In the genomic region with DNA sequence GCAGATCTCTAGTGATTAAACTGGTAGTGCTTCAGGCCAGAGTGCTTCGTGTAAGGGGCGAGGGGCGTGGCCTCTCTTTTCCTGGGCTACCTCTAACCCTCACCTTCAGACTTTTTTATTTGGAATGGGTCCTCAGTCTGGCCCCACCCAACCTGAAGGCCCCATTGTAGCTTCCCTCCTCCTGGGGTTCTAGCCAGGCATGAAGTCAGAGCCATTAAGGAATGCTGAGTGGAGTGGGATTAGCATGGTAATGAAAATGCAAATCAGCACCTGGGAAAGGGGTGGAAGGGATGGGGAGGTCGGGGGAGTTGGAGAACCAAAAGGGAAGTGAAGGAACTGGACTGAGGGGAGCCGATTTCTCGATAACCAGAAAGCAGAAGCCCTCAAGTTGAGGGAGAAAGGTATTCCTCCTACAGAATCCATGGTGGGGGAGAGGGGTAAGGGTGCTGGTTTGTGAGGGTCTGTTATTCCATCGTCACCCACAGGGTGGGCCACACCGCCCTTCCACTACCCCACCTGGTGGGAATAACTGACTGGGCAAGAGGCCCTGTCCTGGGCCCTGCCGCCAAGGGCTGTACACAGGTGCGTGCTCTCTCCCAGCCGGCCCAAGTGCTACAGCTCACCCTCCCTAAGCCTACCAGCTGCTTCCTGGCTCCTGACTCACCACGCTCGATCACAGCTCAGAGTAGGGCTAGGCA, we compare ENCODE assay signal across 17 cellular contexts. TPM values are rescaled to one million over a fixed set of nuclear protein-coding genes. Genes with fewer than 3 reads are reported as not detected.
DNase-seq lines count a peak whose midpoint lies in the region; TF ChIP-seq lines count a peak whose summit lies in the region.
"Had no signal": no experiment of that assay in that cellular context is flagged by ENCODE, and none has a peak within 500 bp of the region (broad histone marks: within the 10 kb centered on the region; RNA-seq: fewer than 3 reads in every experiment).

No MANE protein-coding gene starts in this region.

- intact Hi-C loops in testis (cut with DNase I; ENCODE audit: low total_unique reads): no loop called here
- intact Hi-C loops in cardiac septum (cut with DNase I): loop anchor here (10.0 kb wide), 1 partner anchor 53 kb away; no protein-coding TSS in a partner anchor

- H3K4me1 Mint-ChIP-seq in chondrocyte (ENCODE audit: low read depth): no peaks in the 10 kb centered on the region

- peaks cover 21% of the 10 kb centered on the region for H3K4me1 ChIP-seq in iPS-15b (ENCODE audit: control insufficient read depth, insufficient read depth, low read length)
- H3K4me1 ChIP-seq in testis: no peaks in the 10 kb centered on the region
- H3K4me1 ChIP-seq: A549, lower lobe of right lung had no signal

- TF ChIP-seq CTCF in WERI-Rb-1 (IDR thresholded peaks at IDR 0.05; ENCODE audit: low read depth, low read length) (no peak), testis (IDR thresholded peaks at IDR 0.05) (no peak), chondrocyte (IDR thresholded peaks at IDR 0.05) (no peak)

- no peaks in the 10 kb centered on the region for H3K27me3 Mint-ChIP-seq in chondrocyte (ENCODE audit: low read depth)

- WGBS in testis, 2 donors: 79% methylated on average over 13 of the region's 13 CpGs

- H3K4me3 Mint-ChIP-seq in chondrocyte (ENCODE audit: unreplicated experiment): no peak overlapping the region
- H3K4me3 Mint-ChIP-seq: activated CD4-positive, alpha-beta T cell treated with anti-CD3 and anti-CD28 coated beads, Interleukin-2, amount 10 ng/mL, durations not matched to agents 7 days and 5 days had no signal

- H3K27me3 ChIP-seq in WERI-Rb-1 (ENCODE audit: insufficient read depth, low read depth, severe bottlenecking): no peaks in the 10 kb centered on the region
- no peaks in the 10 kb centered on the region for H3K27me3 ChIP-seq in iPS-15b (ENCODE audit: control insufficient read depth, insufficient read depth, low read length)
- no peaks in the 10 kb centered on the region for H3K27me3 ChIP-seq in testis

- peak overlapping the region; percentile 76 for H3K27ac ChIP-seq in WERI-Rb-1
- peak overlapping the region; percentile 30 for H3K27ac ChIP-seq in substantia nigra (ENCODE audit: low read depth, low read length, poor library complexity, severe bottlenecking)
- no peak overlapping the region for H3K27ac ChIP-seq in testis
- H3K27ac ChIP-seq: A549, lower lobe of right lung had no signal

- H3K9ac ChIP-seq in iPS-15b (ENCODE audit: low read depth, low read length): peak overlapping the region; percentile 86
- H3K9ac ChIP-seq: parathyroid adenoma had no signal

- no peaks in the 10 kb centered on the region for H3K9me3 Mint-ChIP-seq in chondrocyte (ENCODE audit: low read depth)
- H3K9me3 Mint-ChIP-seq: activated CD4-positive, alpha-beta T cell treated with anti-CD3 and anti-CD28 coated beads, Interleukin-2, amount 10 ng/mL, durations not matched to agents 7 days and 5 days; activated T-helper 2 cell treated with anti-CD3 and anti-CD28 coated beads, Interferon-gamma antibody, Interleukin-2, Interleukin-4, amounts not matched to agents 10 μg/mL and 5 μg/mL and 100 μg/mL, durations not matched to agents 14 hours and 24 hours and 36 hours had no signal

- H3K36me3 Mint-ChIP-seq in chondrocyte (ENCODE audit: low read depth): peaks cover 11% of the 10 kb centered on the region

- DNase-seq in NCI-H510A (lab: John Stamatoyannopoulos, UW): peak; percentile 22
- DNase-seq in NCI-H510A treated with DMSO at 0.1 percent for 48 hours (lab: John Stamatoyannopoulos, UW): no peak
- peak; percentile 80 for DNase-seq in WERI-Rb-1
- peak in 3 of 49 donors; percentile 25 to 46 (median 36) for DNase-seq in substantia nigra (lab: John Stamatoyannopoulos, UW)
- no peak for DNase-seq in testis
- no peak for DNase-seq in cardiac septum (ENCODE audit: low spot score)
- no peak for DNase-seq in chondrocyte (ENCODE audit: low spot score)
- DNase-seq: activated CD4-positive, alpha-beta T cell treated with anti-CD3 and anti-CD28 coated beads, Interleukin-2, amount 10 ng/mL, durations not matched to agents 7 days and 5 days; DMS153; lower lobe of right lung; NCI-H774; stimulated activated CD4-positive, alpha-beta T cell treated with anti-CD3 and anti-CD28 coated beads, Interleukin-4, amount 100 ng/mL, for 24 hours; SW 1271 had no signal

- no peak overlapping the region for H3K27ac Mint-ChIP-seq in chondrocyte (ENCODE audit: unreplicated experiment)
- H3K27ac Mint-ChIP-seq: activated CD4-positive, alpha-beta T cell treated with anti-CD3 and anti-CD28 coated beads, Interleukin-2, amount 10 ng/mL, durations not matched to agents 7 days and 5 days; activated T-helper 2 cell treated with anti-CD3 and anti-CD28 coated beads, Interferon-gamma antibody, Interleukin-2, Interleukin-4, amounts not matched to agents 10 μg/mL and 5 μg/mL and 100 μg/mL, durations not matched to agents 14 hours and 24 hours and 36 hours had no signal

- no peaks in the 10 kb centered on the region for H3K36me3 ChIP-seq in WERI-Rb-1
- peaks cover 32% of the 10 kb centered on the region for H3K36me3 ChIP-seq in iPS-15b (ENCODE audit: control insufficient read depth, insufficient read depth, low read length)
- no peaks in the 10 kb centered on the region for H3K36me3 ChIP-seq in testis (ENCODE audit: low read depth, missing control alignments)
- H3K36me3 ChIP-seq: lower lobe of right lung had no signal

- H3K9me3 ChIP-seq in WERI-Rb-1 (ENCODE audit: severe bottlenecking): no peaks in the 10 kb centered on the region
- no peaks in the 10 kb centered on the region for H3K9me3 ChIP-seq in iPS-15b (ENCODE audit: control insufficient read depth, insufficient read depth, low read length)
- no peaks in the 10 kb centered on the region for H3K9me3 ChIP-seq in testis
- H3K9me3 ChIP-seq: A549, lower lobe of right lung had no signal

- TF ChIP-seq POLR2A in testis (IDR thresholded peaks at IDR 0.05): no peak

- H3K4me3 ChIP-seq in WERI-Rb-1 (ENCODE audit: low read depth, low read length): no peak overlapping the region; the same call in 1 of the 2 replicates
- H3K4me3 ChIP-seq in iPS-15b (ENCODE audit: low read depth, low read length): peak overlapping the region; percentile 88
- H3K4me3 ChIP-seq in testis: no peak overlapping the region
- H3K4me3 ChIP-seq: A549, lower lobe of right lung had no signal

RNA-seq across cellular contexts. Expression of a gene that starts 14.1 kb away (rescaled TPM):
- total RNA-seq in testis (10 to 100 TPM in 1 of 2 donors, 1 to 10 TPM in 1; 9.2 to 21.2 TPM), cardiac septum (1.3 TPM), chondrocyte (5.9 to 11.8 TPM (median 9.8 TPM) in 3 replicates)
- polyA plus RNA-seq in testis (ENCODE audit: insufficient read depth, low read depth, low replicate concordance): 34.3 TPM

RNA-seq across cellular contexts. Expression of a gene that starts 18.6 kb away (rescaled TPM):
- total RNA-seq in testis (10 to 100 TPM; 25.1 to 34.9 TPM), cardiac septum (17.5 TPM), chondrocyte (11.8 to 21.6 TPM (median 12.3 TPM) in 3 replicates)
- polyA plus RNA-seq in testis (ENCODE audit: insufficient read depth, low read depth, low replicate concordance): 60.3 TPM

RNA-seq across cellular contexts. Expression of a gene that starts 30.1 kb away (rescaled TPM):
- total RNA-seq in testis (10 to 100 TPM; 76.9 to 83.4 TPM), cardiac septum (12.8 TPM), chondrocyte (16.4 to 27.3 TPM (median 18.5 TPM) in 3 replicates)
- polyA plus RNA-seq in testis (ENCODE audit: insufficient read depth, low read depth, low replicate concordance): 33.6 TPM

RNA-seq across cellular contexts. Expression of a gene that starts 41.1 kb away (rescaled TPM):
- total RNA-seq in testis (1 to 10 TPM; 3.6 to 3.9 TPM), cardiac septum (0.19 TPM), chondrocyte (0.20 TPM in 1 of 3 replicates, not detected in the others)
- polyA plus RNA-seq in testis (ENCODE audit: insufficient read depth, low read depth, low replicate concordance): 3.4 TPM
- total RNA-seq: activated CD4-positive, alpha-beta T cell treated with anti-CD3 and anti-CD28 coated beads, Interleukin-2, amount 10 ng/mL, durations not matched to agents 7 days and 5 days had no signal

Comparison
In these comparisons a context has a peak if more than half of its experiments do, and no peak if none do; other contexts are left out.
1. DNase-seq: peak in NCI-H510A (single experiment) and WERI-Rb-1 (single experiment); none in NCI-H510A treated with DMSO at 0.1 percent for 48 hours (single experiment), testis (single experiment), cardiac septum (single experiment) and chondrocyte (single experiment).
2. H3K27ac ChIP-seq: peak in WERI-Rb-1 (single experiment) and substantia nigra (single experiment); none in testis (0 of 2).